Comparison of ENCODE assay signal across 8 cellular contexts in the genomic region with DNA sequence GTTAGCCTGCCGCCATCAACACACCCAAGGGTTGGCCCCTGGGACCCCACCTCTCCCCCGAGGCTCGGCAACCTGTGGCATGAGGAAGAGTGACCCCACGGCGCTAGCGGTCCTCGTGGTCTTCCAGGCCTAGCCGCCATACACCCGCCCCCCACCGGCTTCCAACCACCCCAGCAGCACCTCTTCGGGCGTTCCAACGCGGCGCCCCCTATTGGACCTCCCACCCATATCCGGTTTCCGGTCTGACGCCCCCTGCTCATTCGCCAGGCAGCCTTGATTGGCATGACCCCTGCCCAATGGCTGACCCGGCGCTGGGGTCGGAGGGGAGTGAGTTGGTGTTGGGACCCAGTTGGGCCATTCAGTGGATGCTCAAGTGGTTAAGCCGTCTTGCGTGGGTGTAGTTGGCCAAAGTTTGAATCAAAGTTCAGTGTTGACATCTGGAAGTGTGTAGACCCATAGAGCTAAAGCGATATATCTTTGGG. TPM values are rescaled to one million over a fixed set of nuclear protein-coding genes. Genes with fewer than 3 reads are reported as not detected.
A peak's percentile ranks its signal among the peaks of the same experiment; 100 is the strongest.
DNase-seq lines count a peak whose midpoint lies in the region; ATAC-seq and TF ChIP-seq lines count a peak whose summit lies in the region.

A gene (minus strand): TSS at position 210 of the 482 bp plus-strand sequence.

- H3K9me3 Mint-ChIP-seq in activated T-cell treated with anti-CD3 and anti-CD28 coated beads, Interleukin-2, amount 50 U/mL, for 72 hours: no peaks in the 10 kb centered on the region
- no peaks in the 10 kb centered on the region for H3K9me3 Mint-ChIP-seq in neural crest cell
- H3K9me3 Mint-ChIP-seq in stimulated activated naive CD8-positive, alpha-beta T cell treated with anti-CD3 and anti-CD28 coated beads, Interleukin-15, amount 100 ng/mL, for 72 hours: no peaks in the 10 kb centered on the region

- no peak within 1 kb of the TSS for H3K27ac Mint-ChIP-seq in activated T-cell treated with anti-CD3 and anti-CD28 coated beads, Interleukin-2, amount 50 U/mL, for 72 hours
- H3K27ac Mint-ChIP-seq in neural crest cell (ENCODE audit: unreplicated experiment): no peak within 1 kb of the TSS
- peak within 1 kb of the TSS; percentile 44 to 71 for H3K27ac Mint-ChIP-seq in stimulated activated naive CD8-positive, alpha-beta T cell treated with anti-CD3 and anti-CD28 coated beads, Interleukin-15, amount 100 ng/mL, for 72 hours

- TF ChIP-seq CTCF in GM13976 (IDR thresholded peaks at IDR 0.05; ENCODE audit: borderline replicate concordance, control extremely low read depth, extremely low read depth, insufficient read depth, missing control alignments): no peak
- no peak for TF ChIP-seq CTCF in fibroblast of pulmonary artery (IDR thresholded peaks at IDR 0.05; ENCODE audit: low read length, missing control alignments)
- peak; percentile 15 for TF ChIP-seq CTCF in neural crest cell (conservative IDR thresholded peaks at IDR 0.05)

- peak within 1 kb of the TSS; percentile 71 for H3K4me3 ChIP-seq in fibroblast of pulmonary artery (replicated peaks; ENCODE audit: low read depth, low read length)

- peaks cover 56% of the 10 kb centered on the region for H3K4me1 Mint-ChIP-seq in activated T-cell treated with anti-CD3 and anti-CD28 coated beads, Interleukin-2, amount 50 U/mL, for 72 hours (ENCODE audit: low read depth)
- H3K4me1 Mint-ChIP-seq in neural crest cell: peaks cover 29% of the 10 kb centered on the region
- peaks cover 76% of the 10 kb centered on the region for H3K4me1 Mint-ChIP-seq in stimulated activated naive CD8-positive, alpha-beta T cell treated with anti-CD3 and anti-CD28 coated beads, Interleukin-15, amount 100 ng/mL, for 72 hours

- peaks cover 0 to 1% of the 10 kb centered on the region in 2 donors for H3K36me3 Mint-ChIP-seq in activated T-cell treated with anti-CD3 and anti-CD28 coated beads, Interleukin-2, amount 50 U/mL, for 72 hours (ENCODE audit: insufficient read depth in 2 of 2)
- H3K36me3 Mint-ChIP-seq in neural crest cell (ENCODE audit: low read depth): peaks cover 6% of the 10 kb centered on the region

- DNase-seq in GM13976 (ENCODE audit: low spot score): peak; percentile 96
- DNase-seq in NCI-H774 (lab: John Stamatoyannopoulos, UW): peak; percentile 78
- DNase-seq in activated T-cell treated with anti-CD3 and anti-CD28 coated beads, Interleukin-2, amount 50 U/mL, for 72 hours: peak; percentile 89 to 92
- DNase-seq in fibroblast of pulmonary artery (ENCODE audit: low read depth): peak; percentile 89
- DNase-seq in neural crest cell (ENCODE audit: low read depth, low spot score): peak; percentile 81
- peak; percentile 85 to 92 for DNase-seq in stimulated activated naive CD8-positive, alpha-beta T cell treated with anti-CD3 and anti-CD28 coated beads, Interleukin-15, amount 100 ng/mL, for 72 hours
- DNase-seq in NCI-H526 (lab: John Stamatoyannopoulos, UW): no peak

- peak; percentile 83 for ATAC-seq in HG02759 (IDR thresholded peaks at IDR 0.05; ENCODE audit: unreplicated experiment)
- ATAC-seq in activated T-cell treated with anti-CD3 and anti-CD28 coated beads, Interleukin-2, amount 50 U/mL, for 72 hours (replicated peaks in 1 of 2): peak; percentile 89 to 91
- peak; percentile 89 for ATAC-seq in stimulated activated naive CD8-positive, alpha-beta T cell treated with anti-CD3 and anti-CD28 coated beads, Interleukin-15, amount 100 ng/mL, for 72 hours

- in situ Hi-C loops in GM13976 (cut with MboI; ENCODE audit: low sequenced_read_pairs, unreplicated experiment): no loop called here

- H3K4me3 Mint-ChIP-seq in activated T-cell treated with anti-CD3 and anti-CD28 coated beads, Interleukin-2, amount 50 U/mL, for 72 hours: peak within 1 kb of the TSS; percentile 87 to 92
- peak within 1 kb of the TSS; percentile 95 for H3K4me3 Mint-ChIP-seq in neural crest cell
- peak within 1 kb of the TSS; percentile 83 to 92 for H3K4me3 Mint-ChIP-seq in stimulated activated naive CD8-positive, alpha-beta T cell treated with anti-CD3 and anti-CD28 coated beads, Interleukin-15, amount 100 ng/mL, for 72 hours

- H3K27me3 Mint-ChIP-seq in activated T-cell treated with anti-CD3 and anti-CD28 coated beads, Interleukin-2, amount 50 U/mL, for 72 hours (ENCODE audit: low read depth): peaks cover 55% of the 10 kb centered on the region
- peaks cover 94% of the 10 kb centered on the region for H3K27me3 Mint-ChIP-seq in neural crest cell (ENCODE audit: low read depth)
- H3K27me3 Mint-ChIP-seq in stimulated activated naive CD8-positive, alpha-beta T cell treated with anti-CD3 and anti-CD28 coated beads, Interleukin-15, amount 100 ng/mL, for 72 hours: peaks cover 70% of the 10 kb centered on the region

RNA-seq across cellular contexts. Expression of the gene that starts here (rescaled TPM):
- total RNA-seq in activated T-cell treated with anti-CD3 and anti-CD28 coated beads, Interleukin-2, amount 50 U/mL, for 72 hours: 1 to 10 TPM; 2.3 to 2.5 TPM
- 3.8 and 6.3 TPM in 2 replicates for total RNA-seq in neural crest cell

Comparison
In these comparisons a context has a peak if more than half of its experiments do, and no peak if none do; other contexts are left out.
1. DNase-seq: peak in GM13976 (single experiment), NCI-H774 (single experiment), activated T-cell treated with anti-CD3 and anti-CD28 coated beads, Interleukin-2, amount 50 U/mL, for 72 hours (2 of 2), fibroblast of pulmonary artery (single experiment), neural crest cell (single experiment) and stimulated activated naive CD8-positive, alpha-beta T cell treated with anti-CD3 and anti-CD28 coated beads, Interleukin-15, amount 100 ng/mL, for 72 hours (2 of 2); none in NCI-H526 (0 of 2).
2. H3K27ac Mint-ChIP-seq: peak in stimulated activated naive CD8-positive, alpha-beta T cell treated with anti-CD3 and anti-CD28 coated beads, Interleukin-15, amount 100 ng/mL, for 72 hours (2 of 2); none in activated T-cell treated with anti-CD3 and anti-CD28 coated beads, Interleukin-2, amount 50 U/mL, for 72 hours (single experiment) and neural crest cell (single experiment).
3. Peak in every context shown above with its lines, with median percentiles within 50 percentile points of each other: ATAC-seq and H3K4me3 Mint-ChIP-seq.